Comparison of ENCODE assay signal across 35 cellular contexts in the genomic region with DNA sequence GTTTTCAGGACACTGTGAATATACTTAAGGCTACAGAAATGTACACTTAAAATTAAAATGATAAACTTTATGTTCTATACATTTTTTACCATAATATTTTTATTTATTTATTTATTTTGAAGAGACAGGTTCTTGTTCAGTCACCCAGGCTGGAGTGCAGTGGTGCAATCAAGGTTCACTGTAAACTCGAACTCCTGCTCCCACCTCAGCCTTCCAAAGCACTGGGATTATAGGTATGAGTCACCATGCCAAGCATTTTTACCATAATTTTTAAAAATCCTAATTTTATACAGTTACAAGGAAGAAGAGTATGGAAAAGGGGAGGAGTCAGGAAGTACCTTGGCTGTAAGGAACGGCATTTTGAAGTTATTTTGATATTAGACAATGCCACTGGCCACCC. TPM values are rescaled to one million over a fixed set of nuclear protein-coding genes. Genes with fewer than 3 reads are reported as not detected.
"Had no signal": no experiment of that assay in that cellular context is flagged by ENCODE, and none has a peak within 500 bp of the region (broad histone marks: within the 10 kb centered on the region; RNA-seq: fewer than 3 reads in every experiment).

No MANE protein-coding gene starts in this region.

- FAIRE-seq: bronchial epithelial cell had no signal

- H3K4me1 Mint-ChIP-seq: activated CD4-positive, alpha-beta T cell treated with anti-CD3 and anti-CD28 coated beads for 36 hours; activated CD4-positive, alpha-beta T cell treated with anti-CD3 and anti-CD28 coated beads, Interleukin-2, amount 10 ng/mL, durations not matched to agents 24 days and 14 days; activated naive CD4-positive, alpha-beta T cell treated with anti-CD3 and anti-CD28 coated beads, Interleukin-2, amount 10 ng/mL, durations not matched to agents 7 days and 5 days; activated naive CD8-positive, alpha-beta T cell treated with anti-CD3 and anti-CD28 coated beads, Interleukin-2, amount 10 ng/mL, durations not matched to agents 7 days and 5 days had no signal

- H3K27ac Mint-ChIP-seq: activated CD4-positive, alpha-beta memory T cell treated with anti-CD3 and anti-CD28 coated beads, Interleukin-2, amount 10 ng/mL, durations not matched to agents 7 days and 5 days; activated CD4-positive, alpha-beta T cell treated with anti-CD3 and anti-CD28 coated beads for 36 hours; activated CD4-positive, alpha-beta T cell treated with anti-CD3 and anti-CD28 coated beads, Interleukin-2, amount 10 ng/mL, durations not matched to agents 24 days and 14 days; activated naive CD4-positive, alpha-beta T cell treated with anti-CD3 and anti-CD28 coated beads, Interleukin-2, amount 10 ng/mL, durations not matched to agents 7 days and 5 days; activated naive CD8-positive, alpha-beta T cell treated with anti-CD3 and anti-CD28 coated beads, Interleukin-2, amount 10 ng/mL, durations not matched to agents 7 days and 5 days; activated T-cell treated with anti-CD3 and anti-CD28 coated beads, Interleukin-2, amount 50 U/mL, for 24 hours; activated T-cell treated with anti-CD3 and anti-CD28 coated beads, Interleukin-2, amount 50 U/mL, for 72 hours; dendritic cell treated with granulocyte-macrophage colony-stimulating factor and Interleukin-4, amounts not matched to agents 40 ng/mL and 50 ng/mL, for 4 days; endodermal cell had no signal

- H3K27me3 Mint-ChIP-seq: activated CD4-positive, alpha-beta memory T cell treated with anti-CD3 and anti-CD28 coated beads, Interleukin-2, amount 10 ng/mL, durations not matched to agents 7 days and 5 days; activated CD4-positive, alpha-beta T cell treated with anti-CD3 and anti-CD28 coated beads for 36 hours; activated CD4-positive, alpha-beta T cell treated with anti-CD3 and anti-CD28 coated beads, Interleukin-2, amount 10 ng/mL, durations not matched to agents 24 days and 14 days; activated naive CD4-positive, alpha-beta T cell treated with anti-CD3 and anti-CD28 coated beads, Interleukin-2, amount 10 ng/mL, durations not matched to agents 7 days and 5 days; activated naive CD8-positive, alpha-beta T cell treated with anti-CD3 and anti-CD28 coated beads, Interleukin-2, amount 10 ng/mL, durations not matched to agents 7 days and 5 days; activated T-cell treated with anti-CD3 and anti-CD28 coated beads, Interleukin-2, amount 50 U/mL, for 24 hours; central memory CD8-positive, alpha-beta T cell; dendritic cell treated with granulocyte-macrophage colony-stimulating factor and Interleukin-4, amounts not matched to agents 40 ng/mL and 50 ng/mL, for 4 days had no signal

- ATAC-seq: activated CD4-positive, alpha-beta T cell treated with anti-CD3 and anti-CD28 coated beads for 36 hours; activated naive CD4-positive, alpha-beta T cell treated with anti-CD3 and anti-CD28 coated beads, Interleukin-2, amount 50 U/mL, for 72 hours; activated T-cell treated with anti-CD3 and anti-CD28 coated beads, Interleukin-2, amount 50 U/mL, for 72 hours; esophagus mucosa; foreskin keratinocyte; gastroesophageal sphincter; heart right ventricle had no signal

- H3K9me3 Mint-ChIP-seq: activated naive CD4-positive, alpha-beta T cell treated with anti-CD3 and anti-CD28 coated beads, Interleukin-2, amount 10 ng/mL, durations not matched to agents 7 days and 5 days had no signal

- H3K4me3 Mint-ChIP-seq: activated CD4-positive, alpha-beta memory T cell treated with anti-CD3 and anti-CD28 coated beads, Interleukin-2, amount 10 ng/mL, durations not matched to agents 7 days and 5 days; activated CD4-positive, alpha-beta T cell treated with anti-CD3 and anti-CD28 coated beads for 36 hours; activated CD4-positive, alpha-beta T cell treated with anti-CD3 and anti-CD28 coated beads, Interleukin-2, amount 10 ng/mL, durations not matched to agents 24 days and 14 days; activated naive CD4-positive, alpha-beta T cell treated with anti-CD3 and anti-CD28 coated beads, Interleukin-2, amount 10 ng/mL, durations not matched to agents 7 days and 5 days; activated naive CD8-positive, alpha-beta T cell treated with anti-CD3 and anti-CD28 coated beads, Interleukin-2, amount 10 ng/mL, durations not matched to agents 7 days and 5 days; activated T-cell treated with anti-CD3 and anti-CD28 coated beads, Interleukin-2, amount 50 U/mL, for 24 hours; activated T-cell treated with anti-CD3 and anti-CD28 coated beads, Interleukin-2, amount 50 U/mL, for 72 hours; central memory CD8-positive, alpha-beta T cell; dendritic cell treated with granulocyte-macrophage colony-stimulating factor and Interleukin-4, amounts not matched to agents 40 ng/mL and 50 ng/mL, for 4 days; endodermal cell had no signal

- H3K4me3 ChIP-seq: coronary artery, dorsolateral prefrontal cortex, gastroesophageal sphincter, heart right ventricle, hepatocyte had no signal

- DNase-seq: activated CD4-positive, alpha-beta memory T cell treated with anti-CD3 and anti-CD28 coated beads, Interleukin-2, amount 10 ng/mL, durations not matched to agents 7 days and 5 days; activated CD4-positive, alpha-beta T cell treated with anti-CD3 and anti-CD28 coated beads for 36 hours; activated CD4-positive, alpha-beta T cell treated with anti-CD3 and anti-CD28 coated beads, Interleukin-2, amount 10 ng/mL, durations not matched to agents 24 days and 14 days; activated CD4-positive, CD25-positive, alpha-beta regulatory T cell; activated CD4-positive, CD25-positive, alpha-beta regulatory T cell treated with anti-CD3 and anti-CD28 coated beads, Interleukin-2, amount 50 U/mL, for 72 hours; activated CD8-positive, alpha-beta memory T cell treated with anti-CD3 and anti-CD28 coated beads, Interleukin-2, amount 50 U/mL, for 48 hours; activated gamma-delta T cell; activated naive CD4-positive, alpha-beta T cell; activated naive CD4-positive, alpha-beta T cell treated with anti-CD3 and anti-CD28 coated beads, Interleukin-2, amount 10 ng/mL, durations not matched to agents 7 days and 5 days; activated naive CD8-positive, alpha-beta T cell treated with anti-CD3 and anti-CD28 coated beads, Interleukin-2, amount 10 ng/mL, durations not matched to agents 7 days and 5 days; activated T-cell treated with anti-CD3 and anti-CD28 coated beads for 4 hours; activated T-cell treated with anti-CD3 and anti-CD28 coated beads, Interleukin-2, amount 50 U/mL, for 24 hours; activated T-cell treated with anti-CD3 and anti-CD28 coated beads, Interleukin-2, amount 50 U/mL, for 72 hours; amniotic stem cell; anterior cingulate cortex; brain microvascular endothelial cell; dorsolateral prefrontal cortex; effector memory CD4-positive, alpha-beta T cell; endodermal cell; foreskin keratinocyte; heart right ventricle; T-helper 2 cell had no signal

- H3K4me2 ChIP-seq: hepatocyte had no signal

- H2AFZ ChIP-seq: hepatocyte had no signal

- H3K4me1 ChIP-seq: foreskin keratinocyte, gastroesophageal sphincter, heart right ventricle had no signal

- H3K79me2 ChIP-seq: hepatocyte had no signal

- H3K27me3 ChIP-seq: brain microvascular endothelial cell, dorsolateral prefrontal cortex, foreskin keratinocyte, gastroesophageal sphincter, heart right ventricle, hepatocyte had no signal

- H3K36me3 Mint-ChIP-seq: activated naive CD4-positive, alpha-beta T cell treated with anti-CD3 and anti-CD28 coated beads, Interleukin-2, amount 10 ng/mL, durations not matched to agents 7 days and 5 days; activated naive CD8-positive, alpha-beta T cell treated with anti-CD3 and anti-CD28 coated beads, Interleukin-2, amount 10 ng/mL, durations not matched to agents 7 days and 5 days had no signal

- H3K27ac ChIP-seq: brain microvascular endothelial cell, coronary artery, dorsolateral prefrontal cortex, foreskin keratinocyte, gastroesophageal sphincter, heart right ventricle, hepatocyte had no signal

RNA-seq across cellular contexts. Expression of a gene that starts 23.6 kb away (rescaled TPM):
- total RNA-seq: activated CD4-positive, alpha-beta memory T cell treated with anti-CD3 and anti-CD28 coated beads, Interleukin-2, amount 10 ng/mL, durations not matched to agents 7 days and 5 days; activated CD4-positive, alpha-beta T cell treated with anti-CD3 and anti-CD28 coated beads for 36 hours; activated CD4-positive, alpha-beta T cell treated with anti-CD3 and anti-CD28 coated beads, Interleukin-2, amount 10 ng/mL, durations not matched to agents 24 days and 14 days; activated naive CD4-positive, alpha-beta T cell treated with anti-CD3 and anti-CD28 coated beads, Interleukin-2, amount 50 U/mL, for 72 hours; activated naive CD8-positive, alpha-beta T cell treated with anti-CD3 and anti-CD28 coated beads, Interleukin-2, amount 10 ng/mL, durations not matched to agents 7 days and 5 days; activated T-cell treated with anti-CD3 and anti-CD28 coated beads, Interleukin-2, amount 50 U/mL, for 72 hours; astrocyte; bronchial epithelial cell; cardiac septum; cerebellum; dorsolateral prefrontal cortex; endodermal cell; epithelial cell of proximal tubule; esophagus mucosa; foreskin keratinocyte; gastroesophageal sphincter; glomerular endothelial cell; heart right ventricle had no signal
- polyA plus RNA-seq: foreskin keratinocyte, heart right ventricle had no signal
